ENCODE assay signal across 25 cellular contexts in genomic region chr9:134818000-134818568, GRCh38.
"Had no signal": no experiment of that assay in that cellular context is flagged by ENCODE, and none has a peak within 500 bp of the region (broad histone marks: within the 10 kb centered on the region; RNA-seq: fewer than 3 reads in every experiment).

No MANE protein-coding gene starts in this region.

- H3K27me3 ChIP-seq: body of pancreas, SJSA1 had no signal

- H3K9me3 Mint-ChIP-seq: activated naive CD4-positive, alpha-beta T cell treated with anti-CD3 and anti-CD28 coated beads, Interleukin-2, amount 50 U/mL, for 24 hours; WTC11 had no signal

- DNase-seq: activated CD4-positive, alpha-beta T cell treated with anti-CD3 and anti-CD28 coated beads for 48 hours; activated CD4-positive, alpha-beta T cell treated with anti-CD3 and anti-CD28 coated beads, Interleukin-2, amount 50 U/mL, for 4 hours; activated CD4-positive, CD25-positive, alpha-beta regulatory T cell treated with anti-CD3 and anti-CD28 coated beads, Interleukin-2, amount 50 U/mL, for 72 hours; activated CD8-positive, alpha-beta memory T cell treated with anti-CD3 and anti-CD28 coated beads, Interleukin-2, amount 50 U/mL, for 48 hours; activated CD8-positive, alpha-beta T cell treated with anti-CD3 and anti-CD28 coated beads, Interleukin-2, amount 10 ng/mL, durations not matched to agents 7 days and 5 days; activated naive CD4-positive, alpha-beta T cell; activated T-cell treated with anti-CD3 and anti-CD28 coated beads, Interleukin-2, amount 50 U/mL, for 1 hour; aorta; body of pancreas; central memory CD4-positive, alpha-beta T cell; NCI-H1105 treated with DMSO at 0.1 percent for 48 hours; NCI-H1436 treated with DMSO at 0.1 percent for 48 hours; NCI-H187; NCI-H345; NCI-H510A; NCI-H526 treated with DMSO at 0.1 percent for 48 hours; PC-3; SHP77; T-helper 17 cell; T-helper 9 cell had no signal

- H3K36me3 Mint-ChIP-seq: activated naive CD4-positive, alpha-beta T cell treated with anti-CD3 and anti-CD28 coated beads, Interleukin-2, amount 50 U/mL, for 24 hours; WTC11 had no signal

- ATAC-seq: activated CD8-positive, alpha-beta T cell treated with anti-CD3 and anti-CD28 coated beads, Interleukin-2, amount 10 ng/mL, durations not matched to agents 7 days and 5 days; body of pancreas; PC-3; T-helper 17 cell; WTC11 had no signal

- H3K4me3 ChIP-seq: body of pancreas, SJSA1 had no signal

- H3K4me1 ChIP-seq: body of pancreas had no signal

- H3K27ac ChIP-seq: body of pancreas, SJSA1 had no signal

- H3K4me3 Mint-ChIP-seq: activated CD8-positive, alpha-beta T cell treated with anti-CD3 and anti-CD28 coated beads, Interleukin-2, amount 10 ng/mL, durations not matched to agents 7 days and 5 days; activated naive CD4-positive, alpha-beta T cell treated with anti-CD3 and anti-CD28 coated beads, Interleukin-2, amount 50 U/mL, for 24 hours; T-helper 17 cell; WTC11 had no signal

- H3K9me3 ChIP-seq: body of pancreas, SJSA1 had no signal

- H3K27me3 Mint-ChIP-seq: activated naive CD4-positive, alpha-beta T cell treated with anti-CD3 and anti-CD28 coated beads, Interleukin-2, amount 50 U/mL, for 24 hours had no signal

- H3K27ac Mint-ChIP-seq: activated CD8-positive, alpha-beta T cell treated with anti-CD3 and anti-CD28 coated beads, Interleukin-2, amount 10 ng/mL, durations not matched to agents 7 days and 5 days; activated naive CD4-positive, alpha-beta T cell treated with anti-CD3 and anti-CD28 coated beads, Interleukin-2, amount 50 U/mL, for 24 hours; T-helper 17 cell had no signal

- FAIRE-seq: bronchial epithelial cell, RCC 7860 had no signal

- H3K4me1 Mint-ChIP-seq: activated naive CD4-positive, alpha-beta T cell treated with anti-CD3 and anti-CD28 coated beads, Interleukin-2, amount 50 U/mL, for 24 hours; T-helper 17 cell; WTC11 had no signal
